ENCODE assay signal across 26 cellular contexts in the genomic region with DNA sequence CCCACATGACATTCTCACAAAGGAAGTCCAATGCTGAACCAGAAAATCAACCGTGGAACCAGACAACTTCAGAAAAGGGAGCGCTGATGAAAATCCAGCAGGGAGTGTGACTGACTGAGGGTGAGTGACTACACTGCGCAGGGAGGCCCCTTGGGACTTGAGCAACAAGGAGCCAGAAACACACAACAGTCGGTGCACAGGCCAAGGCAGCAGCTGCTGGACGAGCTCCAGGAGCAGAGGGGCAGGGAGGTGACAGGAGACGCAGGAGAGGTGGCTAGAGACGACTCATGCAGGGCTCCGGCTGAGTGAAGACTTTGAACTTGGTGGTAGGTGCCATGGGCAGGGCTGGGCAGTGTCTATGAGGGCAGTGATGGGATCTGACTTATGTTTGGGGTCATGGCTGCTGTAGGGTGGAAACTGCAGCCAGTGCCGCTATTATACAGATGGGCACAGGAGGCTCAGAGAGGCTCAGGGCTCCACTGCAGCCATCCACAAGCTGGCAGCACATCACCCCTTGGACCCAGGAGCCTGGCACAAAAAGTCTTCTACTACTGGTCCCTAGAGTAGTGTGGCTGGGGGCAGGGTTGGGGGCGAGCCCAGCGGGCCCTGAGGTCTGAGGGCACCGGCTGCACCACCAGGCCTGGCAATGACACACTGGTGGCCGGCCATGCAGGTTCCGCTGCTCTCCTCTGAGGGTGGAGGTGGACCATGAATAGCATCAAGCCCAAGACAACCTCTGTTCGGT. TPM values are rescaled to one million over a fixed set of nuclear protein-coding genes. Genes with fewer than 3 reads are reported as not detected.
DNase-seq lines count a peak whose midpoint lies in the region; ATAC-seq and TF ChIP-seq lines count a peak whose summit lies in the region.
"Had no signal": no experiment of that assay in that cellular context is flagged by ENCODE, and none has a peak within 500 bp of the region (broad histone marks: within the 10 kb centered on the region; RNA-seq: fewer than 3 reads in every experiment).

No MANE protein-coding gene starts in this region.

- intact Hi-C loops in left ventricle myocardium superior (cut with micrococcal nuclease): loop anchor here (10.0 kb wide), 1 partner anchor 508 kb away; no protein-coding TSS in a partner anchor

- H3K4me2 ChIP-seq in mesendoderm (ENCODE audit: low read length): no peak overlapping the region

- H2BK5ac ChIP-seq in mesendoderm (ENCODE audit: low read length): no peak overlapping the region

- no peak overlapping the region for H3K27ac ChIP-seq in right atrium auricular region
- no peak overlapping the region for H3K27ac ChIP-seq in mesendoderm (ENCODE audit: low read depth, low read length)
- H3K27ac ChIP-seq: adrenal gland, brain microvascular endothelial cell, lower lobe of right lung, Peyer's patch, upper lobe of left lung had no signal

- H4K5ac ChIP-seq in mesendoderm (ENCODE audit: low read length): no peak overlapping the region

- peak overlapping the region; percentile 22 for H3K56ac ChIP-seq in mesendoderm (ENCODE audit: low read length)

- no peak overlapping the region for H3K4ac ChIP-seq in mesendoderm (ENCODE audit: low read depth, low read length)

- no peaks in the 10 kb centered on the region for H3K4me1 ChIP-seq in right atrium auricular region
- H3K4me1 ChIP-seq in mesendoderm (ENCODE audit: control insufficient read depth, low read depth, low read length): no peaks in the 10 kb centered on the region
- H3K4me1 ChIP-seq: adrenal gland, Peyer's patch had no signal

- no peak overlapping the region for H4K8ac ChIP-seq in mesendoderm (ENCODE audit: low read depth, low read length)

- H3K36me3 ChIP-seq in right atrium auricular region: no peaks in the 10 kb centered on the region
- no peaks in the 10 kb centered on the region for H3K36me3 ChIP-seq in mesendoderm (ENCODE audit: control insufficient read depth, insufficient read depth, low read length)
- H3K36me3 ChIP-seq: adrenal gland, brain microvascular endothelial cell, lower lobe of right lung, Peyer's patch, upper lobe of left lung had no signal

- H3K79me2 ChIP-seq in mesendoderm (ENCODE audit: control insufficient read depth, insufficient read depth, low read length): no peaks in the 10 kb centered on the region

- no peak overlapping the region for H3K23ac ChIP-seq in mesendoderm (ENCODE audit: low read length)

- ATAC-seq in left ventricle myocardium superior (peak; percentile 18), HG02970 (IDR thresholded peaks at IDR 0.05; ENCODE audit: low FRiP score, unreplicated experiment) (no peak), GM21528 (IDR thresholded peaks at IDR 0.05; ENCODE audit: low FRiP score, unreplicated experiment) (no peak)
- ATAC-seq: activated T-cell treated with anti-CD3 and anti-CD28 coated beads, Interleukin-2, amount 50 U/mL, for 72 hours; lower lobe of right lung; natural killer cell treated with Interleukin-12 subunit alpha and Interleukin-12 subunit beta and Interleukin-15 and Interleukin-18, amount 100 ng/mL, for 72 hours; stimulated activated memory B cell treated with anti-CD40 and anti-IgM and Interleukin-4, amounts not matched to agents 10 μg/mL and 1 μg/mL and 100 μg/mL, for 72 hours had no signal

- H3K4me3 ChIP-seq in right atrium auricular region (no peak overlapping the region), mesendoderm (ENCODE audit: low read length) (no peak overlapping the region)
- H3K4me3 ChIP-seq: adrenal gland, lower lobe of right lung, Peyer's patch, upper lobe of left lung had no signal

- no peak overlapping the region for H2AK5ac ChIP-seq in mesendoderm (ENCODE audit: low read length)

- DNase-seq in left ventricle myocardium superior: peak; percentile 47
- DNase-seq in right atrium auricular region (ENCODE audit: low spot score): no peak
- peak; percentile 51 for DNase-seq in NCI-H2171 (lab: John Stamatoyannopoulos, UW)
- no peak for DNase-seq in mesendoderm
- DNase-seq in NCI-H1694 treated with DMSO at 0.1 percent for 48 hours (lab: John Stamatoyannopoulos, UW): no peak
- DNase-seq: activated CD4-positive, alpha-beta memory T cell treated with anti-CD3 and anti-CD28 coated beads for 36 hours; activated CD4-positive, CD25-positive, alpha-beta regulatory T cell treated with anti-CD3 and anti-CD28 coated beads, Interleukin-2, amount 50 U/mL, for 72 hours; activated T-cell treated with anti-CD3 and anti-CD28 coated beads, Interleukin-2, amount 50 U/mL, for 72 hours; adrenal gland; brain microvascular endothelial cell; Calu3; DND-41; effector CD8-positive, alpha-beta T cell; lower lobe of right lung; NCI-H1048; NCI-H1694; NCI-H2227 treated with DMSO at 0.1 percent for 48 hours; NCI-H69; Peyer's patch; SIG-M5; substantia nigra; upper lobe of left lung had no signal

- no peak overlapping the region for H2BK120ac ChIP-seq in mesendoderm (ENCODE audit: low read depth, low read length)

- H3K27me3 ChIP-seq in right atrium auricular region (no peaks in the 10 kb centered on the region), mesendoderm (ENCODE audit: insufficient read depth, low read length, poor library complexity) (no peaks in the 10 kb centered on the region)
- H3K27me3 ChIP-seq: adrenal gland, Peyer's patch, upper lobe of left lung had no signal

- H3K18ac ChIP-seq in mesendoderm (ENCODE audit: low read length): no peak overlapping the region

- TF ChIP-seq CTCF in right atrium auricular region (IDR thresholded peaks at IDR 0.05): no peak

- no peaks in the 10 kb centered on the region for H3K79me1 ChIP-seq in mesendoderm (ENCODE audit: low read length)

- no CpG with 5 or more reads among the region's 15 CpGs for WGBS in mesendoderm (ENCODE audit: extremely low coverage, insufficient coverage, low lambda C conversion rate)

- H3K9ac ChIP-seq in mesendoderm (ENCODE audit: low read length): no peak overlapping the region

- H3K9me3 ChIP-seq in right atrium auricular region: no peaks in the 10 kb centered on the region
- H3K9me3 ChIP-seq: adrenal gland, lower lobe of right lung, Peyer's patch, upper lobe of left lung had no signal

- no peak overlapping the region for H2BK15ac ChIP-seq in mesendoderm (replicated peaks; ENCODE audit: low read depth)

RNA-seq across cellular contexts. Expression of a gene that starts 10.3 kb away (rescaled TPM):
- total RNA-seq in left ventricle myocardium superior (8.8 TPM), right atrium auricular region (10 to 100 TPM in 1 of 2 donors, 1 to 10 TPM in 1; 7.1 to 11.1 TPM)
- polyA plus RNA-seq in mesendoderm (2013, experiment 1 of 2): 40.9 TPM
- 40.4 TPM for polyA plus RNA-seq in mesendoderm (2013, experiment 2 of 2)

Comparison
In these comparisons a context has a peak if more than half of its experiments do, and no peak if none do; other contexts are left out.
1. DNase-seq: peak in left ventricle myocardium superior (single experiment) and NCI-H2171 (single experiment); none in right atrium auricular region (single experiment), mesendoderm (single experiment) and NCI-H1694 treated with DMSO at 0.1 percent for 48 hours (single experiment).